Comparison of ENCODE assay signal across 16 cellular contexts in the genomic region with DNA sequence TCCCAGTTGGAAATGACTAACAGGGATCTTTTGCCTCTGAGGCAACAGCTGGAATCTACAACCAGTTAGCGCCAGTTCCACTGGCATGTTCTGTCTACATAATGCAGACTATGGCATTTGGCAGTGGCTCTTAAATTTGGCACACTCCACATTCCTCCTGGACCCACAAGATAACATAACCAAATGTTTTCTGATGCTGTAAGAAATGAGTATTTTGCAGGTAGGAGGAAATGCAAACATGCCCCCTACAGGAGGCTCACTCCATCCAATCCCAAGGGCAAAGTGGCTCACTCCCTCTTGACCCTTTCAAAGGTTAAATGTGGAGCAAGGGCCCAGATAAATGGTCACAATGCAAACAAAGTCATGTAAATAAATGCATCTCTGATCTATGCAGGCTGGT.
"Had no signal": no experiment of that assay in that cellular context is flagged by ENCODE, and none has a peak within 500 bp of the region (broad histone marks: within the 10 kb centered on the region; RNA-seq: fewer than 3 reads in every experiment).

No MANE protein-coding gene starts in this region.

- DNase-seq: activated CD4-positive, alpha-beta T cell treated with anti-CD3 and anti-CD28 coated beads for 4 hours; activated CD8-positive, alpha-beta memory T cell treated with anti-CD3 and anti-CD28 coated beads, Interleukin-2, amount 50 U/mL, for 48 hours; activated CD8-positive, alpha-beta T cell treated with anti-CD3 and anti-CD28 coated beads, Interleukin-2, amount 10 ng/mL, durations not matched to agents 7 days and 5 days; activated naive CD4-positive, alpha-beta T cell treated with Interleukin-2 at 50 U/mL for 16 hours; activated naive CD8-positive, alpha-beta T cell treated with anti-CD3 and anti-CD28 coated beads, Interleukin-2, amount 50 U/mL, for 24 hours; heart left ventricle; kidney; midbrain; naive B cell; right cardiac atrium; thyroid gland; uterus; WERI-Rb-1 had no signal

- H3K9me3 ChIP-seq: ascending aorta, heart left ventricle, thyroid gland, uterus had no signal

- H3K27me3 Mint-ChIP-seq: naive B cell had no signal

- H3K27ac ChIP-seq: ascending aorta, heart left ventricle, thyroid gland, uterus, WERI-Rb-1 had no signal

- H3K4me2 ChIP-seq: smooth muscle cell had no signal

- H3K36me3 Mint-ChIP-seq: naive B cell; stimulated activated effector memory CD8-positive, alpha-beta T cell treated with anti-CD3 and anti-CD28 coated beads, Interleukin-12 subunit alpha, Interleukin-12 subunit beta, amount 100 ng/mL, for 72 hours had no signal

- H3K36me3 ChIP-seq: ascending aorta, heart left ventricle, thyroid gland, uterus, WERI-Rb-1 had no signal

- H3K27ac Mint-ChIP-seq: activated CD8-positive, alpha-beta T cell treated with anti-CD3 and anti-CD28 coated beads, Interleukin-2, amount 10 ng/mL, durations not matched to agents 7 days and 5 days; activated naive CD8-positive, alpha-beta T cell treated with anti-CD3 and anti-CD28 coated beads, Interleukin-2, amount 50 U/mL, for 24 hours; naive B cell; stimulated activated effector memory CD8-positive, alpha-beta T cell treated with anti-CD3 and anti-CD28 coated beads, Interleukin-12 subunit alpha, Interleukin-12 subunit beta, amount 100 ng/mL, for 72 hours had no signal

- H3K27me3 ChIP-seq: ascending aorta, thyroid gland, uterus had no signal

- ATAC-seq: activated CD8-positive, alpha-beta T cell treated with anti-CD3 and anti-CD28 coated beads, Interleukin-2, amount 10 ng/mL, durations not matched to agents 7 days and 5 days; activated naive CD8-positive, alpha-beta T cell treated with anti-CD3 and anti-CD28 coated beads, Interleukin-2, amount 50 U/mL, for 24 hours; heart left ventricle; right cardiac atrium; stimulated activated effector memory CD8-positive, alpha-beta T cell treated with anti-CD3 and anti-CD28 coated beads, Interleukin-12 subunit alpha, Interleukin-12 subunit beta, amount 100 ng/mL, for 72 hours had no signal

- H3K4me3 ChIP-seq: ascending aorta, heart left ventricle, smooth muscle cell, thyroid gland, uterus had no signal

- H3K4me1 Mint-ChIP-seq: naive B cell; stimulated activated effector memory CD8-positive, alpha-beta T cell treated with anti-CD3 and anti-CD28 coated beads, Interleukin-12 subunit alpha, Interleukin-12 subunit beta, amount 100 ng/mL, for 72 hours had no signal

- H3K4me3 Mint-ChIP-seq: activated CD8-positive, alpha-beta T cell treated with anti-CD3 and anti-CD28 coated beads, Interleukin-2, amount 10 ng/mL, durations not matched to agents 7 days and 5 days; activated naive CD8-positive, alpha-beta T cell treated with anti-CD3 and anti-CD28 coated beads, Interleukin-2, amount 50 U/mL, for 24 hours; naive B cell; stimulated activated effector memory CD8-positive, alpha-beta T cell treated with anti-CD3 and anti-CD28 coated beads, Interleukin-12 subunit alpha, Interleukin-12 subunit beta, amount 100 ng/mL, for 72 hours had no signal

- H3K9me3 Mint-ChIP-seq: activated naive CD8-positive, alpha-beta T cell treated with anti-CD3 and anti-CD28 coated beads, Interleukin-2, amount 50 U/mL, for 24 hours had no signal

- H3K4me1 ChIP-seq: ascending aorta, heart left ventricle, thyroid gland, uterus had no signal
